In the genomic region with DNA sequence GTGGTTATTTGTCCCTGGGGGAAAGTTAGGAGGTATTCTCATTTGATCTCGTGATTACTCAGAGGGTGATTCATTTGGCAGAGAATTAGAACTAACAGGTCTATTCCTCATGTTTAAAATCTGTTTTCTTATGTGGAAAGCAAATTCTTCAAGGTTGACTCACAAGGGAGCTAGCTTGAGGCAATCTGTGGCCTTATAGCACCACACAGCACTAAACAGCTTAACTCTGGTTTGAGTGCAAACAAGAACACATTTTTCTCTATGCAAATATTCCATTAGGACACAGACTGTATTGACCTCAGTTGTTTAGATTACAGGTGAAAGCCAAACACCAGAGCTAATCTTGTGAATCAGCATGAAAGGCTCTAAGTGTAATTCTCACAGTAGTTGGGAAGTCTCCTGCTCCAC, we compare ENCODE assay signal across 12 cellular contexts.
A peak's percentile ranks its signal among the peaks of the same experiment; 100 is the strongest.
DNase-seq lines count a peak whose midpoint lies in the region; ATAC-seq lines count a peak whose summit lies in the region.
"Had no signal": no experiment of that assay in that cellular context is flagged by ENCODE, and none has a peak within 500 bp of the region (broad histone marks: within the 10 kb centered on the region; RNA-seq: fewer than 3 reads in every experiment).

No MANE protein-coding gene starts in this region.

- DNase-seq in HPDE6-E6E7 (ENCODE audit: extremely low spot score) (peak; percentile 35), SK-MEL-5 (ENCODE audit: low read depth, low spot score) (peak; percentile 69), fibroblast of the conjunctiva (ENCODE audit: low read depth) (peak; percentile 81), skeletal muscle cell (ENCODE audit: low read depth) (peak; percentile 58), KG1 (lab: John Stamatoyannopoulos, UW) (no peak)
- DNase-seq in activated naive CD4-positive, alpha-beta T cell treated with Interleukin-2 at 50 U/mL for 16 hours = no peak
- DNase-seq: activated CD4-positive, alpha-beta T cell treated with anti-CD3 and anti-CD28 coated beads for 4 hours; left ventricle myocardium inferior; NCI-H1436 treated with DMSO at 0.1 percent for 48 hours had no signal

- no peak overlapping the region for H3K4me3 ChIP-seq in skeletal muscle cell (ENCODE audit: low read depth, low read length)
- H3K4me3 ChIP-seq: left ventricle myocardium inferior, right atrium auricular region had no signal

- in situ Hi-C loops in SK-MEL-5 (cut with HindIII; ENCODE audit: low pct_unique_long_range_greater_than_20kb, low sequenced_read_pairs) = no loop called here

- no peak for ATAC-seq in HG03469 (IDR thresholded peaks at IDR 0.05; ENCODE audit: unreplicated experiment)
- ATAC-seq in HG02970 (IDR thresholded peaks at IDR 0.05; ENCODE audit: low FRiP score, unreplicated experiment) = no peak

Comparison
In these comparisons a context has a peak if more than half of its experiments do, and no peak if none do; other contexts are left out.
1. DNase-seq: peak in HPDE6-E6E7 (single experiment), SK-MEL-5 (single experiment), fibroblast of the conjunctiva (single experiment) and skeletal muscle cell (single experiment); none in activated naive CD4-positive, alpha-beta T cell treated with Interleukin-2 at 50 U/mL for 16 hours (single experiment) and KG1 (single experiment).